In the genomic region with DNA sequence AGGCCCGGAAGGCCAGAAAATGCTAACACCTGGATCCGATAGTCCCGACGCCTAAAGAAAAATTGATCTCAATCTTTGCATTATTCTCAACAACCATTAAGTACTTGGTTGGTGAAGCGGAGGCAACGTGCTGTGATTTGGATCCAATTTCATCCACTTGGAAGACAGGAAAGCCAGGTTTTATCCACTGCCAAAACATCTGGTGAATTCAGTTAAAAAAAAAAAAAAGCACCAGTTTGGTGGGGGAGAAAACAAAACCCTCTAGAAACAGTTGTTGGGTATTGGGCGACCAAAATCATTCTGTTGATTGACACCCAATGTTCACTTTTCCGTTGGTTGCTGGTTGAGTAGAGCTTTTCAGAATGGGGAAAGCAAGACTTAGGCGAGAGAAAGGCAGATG, we compare ENCODE assay signal across 10 cellular contexts. TPM values are rescaled to one million over a fixed set of nuclear protein-coding genes. Genes with fewer than 3 reads are reported as not detected.
A peak's percentile ranks its signal among the peaks of the same experiment; 100 is the strongest.
DNase-seq lines count a peak whose midpoint lies in the region; ATAC-seq and TF ChIP-seq lines count a peak whose summit lies in the region.
"Had no signal": no experiment of that assay in that cellular context is flagged by ENCODE, and none has a peak within 500 bp of the region (broad histone marks: within the 10 kb centered on the region; RNA-seq: fewer than 3 reads in every experiment).

No MANE protein-coding gene starts in this region.

- peak overlapping the region; percentile 57 for H3K4me2 ChIP-seq in KMS-11
- H3K4me2 ChIP-seq in mammary epithelial cell (ENCODE audit: insufficient read depth, low read depth, low read length) = peak overlapping the region; percentile 80

- H3K27ac Mint-ChIP-seq in nephron = peak overlapping the region; percentile 57 to 91 (median 86)

- peak overlapping the region; percentile 45; the same call in 1 of the 2 replicates for H3K27ac ChIP-seq in KMS-11
- peak overlapping the region; percentile 86 for H3K27ac ChIP-seq in mammary epithelial cell (ENCODE audit: insufficient read depth, low read depth, low read length)

- peak overlapping the region; percentile 71 for H2AFZ ChIP-seq in KMS-11 (ENCODE audit: low read depth)
- H2AFZ ChIP-seq in mammary epithelial cell (ENCODE audit: low read depth, low read length) = peak overlapping the region; percentile 93

- peaks cover 6% of the 10 kb centered on the region for H3K27me3 Mint-ChIP-seq in nephron (ENCODE audit: low read depth)

- dilution Hi-C loops in mammary epithelial cell (cut with HindIII; ENCODE audit: low sequenced_read_pairs) = no loop called here

- H3K36me3 Mint-ChIP-seq in nephron (ENCODE audit: low read depth) = no peaks in the 10 kb centered on the region

- BruUV-seq in mammary epithelial cell (replicated peaks; lab: Mats Ljungman, UMichigan) = no TSS peak

- H3K79me2 ChIP-seq in KMS-11 (ENCODE audit: insufficient read depth, low read depth) (no peaks in the 10 kb centered on the region), mammary epithelial cell (ENCODE audit: insufficient read depth, low read length) (no peaks in the 10 kb centered on the region)

- no peaks in the 10 kb centered on the region for H3K9me3 Mint-ChIP-seq in nephron

- peak overlapping the region in 1 of 3 experiments; percentile 26 for H3K4me3 Mint-ChIP-seq in nephron

- 18% methylated on average over 9 of the region's 9 CpGs for WGBS in mammary epithelial cell (ENCODE audit: low coverage, missing lambda C conversion rate)

- no peaks in the 10 kb centered on the region for H4K20me1 ChIP-seq in KMS-11 (ENCODE audit: insufficient read depth)
- no peaks in the 10 kb centered on the region for H4K20me1 ChIP-seq in mammary epithelial cell (ENCODE audit: insufficient read depth, low read length)

- no peak for ATAC-seq in HG03045 (IDR thresholded peaks at IDR 0.05; ENCODE audit: unreplicated experiment)

- no peak overlapping the region for H3K4me3 ChIP-seq in KMS-11 (IDR thresholded peaks at IDR 0.05; ENCODE audit: insufficient read depth, low read depth, low read length)
- no peak overlapping the region for H3K4me3 ChIP-seq in mammary epithelial cell (replicated peaks in 1 of 3; ENCODE audit: insufficient read depth in 1 of 3, low read depth in 2 of 3, low read length in 3 of 3)

- H3K9ac ChIP-seq in KMS-11 (peak overlapping the region; percentile 39; the same call in 1 of the 2 replicates), mammary epithelial cell (ENCODE audit: insufficient read depth, low read length) (peak overlapping the region; percentile 68)

- H3K4me1 ChIP-seq in KMS-11 (ENCODE audit: low read depth, poor library complexity, severe bottlenecking) = peaks cover 46% of the 10 kb centered on the region
- peaks cover 32% of the 10 kb centered on the region for H3K4me1 ChIP-seq in mammary epithelial cell (ENCODE audit: insufficient read depth, low read length)

- H3K9me3 ChIP-seq in mammary epithelial cell (replicated peaks; ENCODE audit: insufficient read depth, low read length) = no peaks in the 10 kb centered on the region

- H3K27me3 ChIP-seq in KMS-11 (ENCODE audit: insufficient read depth, low read depth) (no peaks in the 10 kb centered on the region), mammary epithelial cell (ENCODE audit: insufficient read depth, low read length) (no peaks in the 10 kb centered on the region)

- intact Hi-C loops in mammary epithelial cell (cut with micrococcal nuclease) = loop anchor here (2.0 kb wide), 2 partner anchors 43 to 107 kb away; a partner anchor contains a TSS

- DNase-seq in AG08396 (ENCODE audit: low spot score) = peak; percentile 12
- DNase-seq in mammary epithelial cell = no peak
- DNase-seq in COLO668 (lab: John Stamatoyannopoulos, UW; ENCODE audit: unreplicated experiment) = no peak
- DNase-seq in kidney glomerular epithelial cell (lab: John Stamatoyannopoulos, UW) = no peak
- DNase-seq in RKO (ENCODE audit: low spot score) = no peak
- DNase-seq: occipital lobe; stimulated activated naive CD4-positive, alpha-beta T cell had no signal

- H3K36me3 ChIP-seq in KMS-11 (ENCODE audit: insufficient read depth) (no peaks in the 10 kb centered on the region), mammary epithelial cell (ENCODE audit: insufficient read depth, low read length) (no peaks in the 10 kb centered on the region)

- H3K4me1 Mint-ChIP-seq in nephron = peaks cover 39% of the 10 kb centered on the region

- in situ Hi-C loops in mammary epithelial cell (cut with MboI; ENCODE audit: low sequenced_read_pairs in 2 of 2) = no loop called here

- no peak for TF ChIP-seq CTCF in KMS-11 (conservative IDR thresholded peaks at IDR 0.05; ENCODE audit: low read depth, low read length)
- no peak for TF ChIP-seq CTCF in mammary epithelial cell (conservative IDR thresholded peaks at IDR 0.05 in 1 of 2, IDR thresholded peaks at IDR 0.05 in 1 of 2; ENCODE audit: extremely low read depth in 1 of 2, insufficient read depth in 1 of 2, low read depth in 1 of 2, low read length in 2 of 2)
- no peak for TF ChIP-seq CTCF in nephron (IDR thresholded peaks at IDR 0.05; ENCODE audit: unreplicated experiment in 3 of 3)

- CTCF ChIA-PET in mammary epithelial cell (lab: Charles Lee; ENCODE audit: low non-redundant PET) = no interaction called here

RNA-seq across cellular contexts. Expression of a gene that starts 41.8 kb away (rescaled TPM):
- total RNA-seq in mammary epithelial cell = 100 to 1,000 TPM in 1 of 2 donors, 10 to 100 TPM in 1; 85.6 to 140 TPM
- 20.5 TPM for polyA plus RNA-seq in mammary epithelial cell
- 61.0 TPM for polyA minus RNA-seq in mammary epithelial cell
